14 cellular contexts compared by ENCODE assay signal in the genomic region with DNA sequence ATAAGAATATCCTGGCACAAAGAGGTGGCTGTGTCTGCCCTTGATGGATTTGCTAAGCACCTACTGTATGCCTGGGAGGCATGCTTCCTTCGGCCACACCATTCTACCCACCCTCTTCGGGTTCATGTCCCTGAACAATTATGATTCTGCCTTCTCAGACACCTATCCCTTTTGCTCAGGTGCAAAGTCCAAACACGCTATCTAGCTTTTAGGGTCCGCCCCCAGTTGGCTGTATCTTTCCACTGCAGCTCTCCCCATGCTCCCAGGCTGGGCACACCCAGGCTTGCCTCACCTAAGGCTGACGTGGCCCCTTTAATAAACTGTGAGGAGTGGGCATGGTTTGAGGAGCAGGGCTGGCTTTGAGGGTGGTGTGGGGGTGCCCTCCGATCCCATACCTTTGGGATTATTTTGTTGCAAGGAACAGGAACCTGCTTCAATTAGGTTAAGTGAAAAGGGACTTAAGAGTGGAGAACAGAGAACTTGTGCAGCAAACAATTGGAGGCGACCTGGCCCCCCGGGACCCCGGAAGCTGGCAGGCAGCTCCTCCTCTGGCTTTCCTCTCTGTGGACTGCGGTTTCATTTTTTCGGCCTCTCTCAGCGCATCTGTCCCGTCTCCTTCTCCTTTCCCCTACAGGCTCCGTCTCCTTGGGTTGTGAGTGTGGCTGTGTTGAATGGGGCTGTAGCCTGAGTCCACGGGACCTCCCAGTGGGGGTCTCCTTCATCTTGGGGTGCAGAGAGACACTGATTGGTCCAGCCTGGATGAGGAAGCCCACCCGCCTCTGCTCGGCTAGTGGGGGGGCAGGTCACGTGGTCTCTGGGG. TPM values are rescaled to one million over a fixed set of nuclear protein-coding genes. Genes with fewer than 3 reads are reported as not detected.
DNase-seq lines count a peak whose midpoint lies in the region; ATAC-seq and TF ChIP-seq lines count a peak whose summit lies in the region.
"Had no signal": no experiment of that assay in that cellular context is flagged by ENCODE, and none has a peak within 500 bp of the region (broad histone marks: within the 10 kb centered on the region; RNA-seq: fewer than 3 reads in every experiment).

No MANE protein-coding gene starts in this region.

- no peak overlapping the region for H3K4ac ChIP-seq in IMR-90 (ENCODE audit: low read depth, low read length)

- H3K14ac ChIP-seq in IMR-90 (replicated peaks; ENCODE audit: low read depth, low read length): no peak overlapping the region; the same call in 1 of the 2 replicates

- BruUV-seq in IMR-90 (replicated peaks; lab: Mats Ljungman, UMichigan): no TSS peak

- H3K27ac Mint-ChIP-seq in brain: peak overlapping the region; percentile 26 to 87 (median 70)
- H3K27ac Mint-ChIP-seq in memory B cell: peak overlapping the region; percentile 41

- CTCF ChIA-PET in IMR-90 (lab: Yijun Ruan, JAX): interaction anchor here (0.6 kb wide), 1 partner anchor 90 kb away, joined by 5 read pairs; no protein-coding TSS in a partner anchor

- H3K4me3 ChIP-seq in IMR-90 (ENCODE audit: insufficient read depth, low read depth, low read length): no peak overlapping the region

- dilution Hi-C loops in IMR-90 (cut with HindIII; ENCODE audit: low sequenced_read_pairs, unreplicated experiment): no loop called here

- no peak overlapping the region for H3K9ac ChIP-seq in IMR-90 (ENCODE audit: low read depth, low read length)

- POLR2A ChIA-PET in IMR-90 (lab: Charles Lee; ENCODE audit: unreplicated experiment): no interaction called here

- peak overlapping the region; percentile 48 for H2AK9ac ChIP-seq in IMR-90 (replicated peaks; ENCODE audit: low read depth, low read length, poor library complexity)

- peak overlapping the region; percentile 48 for H2AFZ ChIP-seq in IMR-90 (replicated peaks; ENCODE audit: low read length, poor library complexity)

- H3K56ac ChIP-seq in IMR-90 (ENCODE audit: extremely low read depth, insufficient read depth, low read length): no peak overlapping the region

- in situ Hi-C loops in IMR-90 (cut with MboI; ENCODE audit: low sequenced_read_pairs): no loop called here

- peaks cover 2% of the 10 kb centered on the region for H3K27me3 Mint-ChIP-seq in brain
- H3K27me3 Mint-ChIP-seq in memory B cell: no peaks in the 10 kb centered on the region
- H3K27me3 Mint-ChIP-seq: central memory CD8-positive, alpha-beta T cell had no signal

- intact Hi-C loops in IMR-90 (cut with micrococcal nuclease): loop anchor here (5.0 kb wide), 1 partner anchor 86 kb away; no protein-coding TSS in a partner anchor

- peak overlapping the region; percentile 90 for H2AK5ac ChIP-seq in IMR-90 (ENCODE audit: low read depth, low read length)

- H3K4me1 ChIP-seq in IMR-90 (ENCODE audit: control insufficient read depth, insufficient read depth, low read length): peaks cover 28% of the 10 kb centered on the region

- no peak for DNase-seq in IMR-90
- DNase-seq in memory B cell (ENCODE audit: low spot score in 2 of 2): no peak
- no peak for DNase-seq in NK-92 (lab: John Stamatoyannopoulos, UW; ENCODE audit: unreplicated experiment)
- DNase-seq in central memory CD4-positive, alpha-beta T cell: no peak
- no peak for DNase-seq in NCI-H2196 (lab: John Stamatoyannopoulos, UW; ENCODE audit: unreplicated experiment)
- DNase-seq: activated CD8-positive, alpha-beta memory T cell treated with anti-CD3 and anti-CD28 coated beads for 24 hours; activated naive CD4-positive, alpha-beta T cell treated with anti-CD3 and anti-CD28 coated beads, Interleukin-2, amount 50 U/mL, for 16 hours; NCI-H1105 treated with DMSO at 0.1 percent for 48 hours; NCI-H446 had no signal

- no peak for ATAC-seq in IMR-90 (ENCODE audit: low read depth)
- no peak for ATAC-seq in memory B cell (ENCODE audit: low read depth)
- ATAC-seq in HG02938 (IDR thresholded peaks at IDR 0.05; ENCODE audit: unreplicated experiment): no peak

- H3K27ac ChIP-seq in IMR-90 (ENCODE audit: insufficient read depth, low read length) (no peak overlapping the region), temporal lobe (ENCODE audit: low read depth, low read length) (peak overlapping the region; percentile 3)

- H2BK20ac ChIP-seq in IMR-90 (ENCODE audit: low read depth, low read length): no peak overlapping the region

- no peak overlapping the region for H2BK5ac ChIP-seq in IMR-90 (ENCODE audit: low read depth, low read length, poor library complexity, severe bottlenecking)

- peaks cover 79% of the 10 kb centered on the region for H4K20me1 ChIP-seq in IMR-90 (ENCODE audit: insufficient read depth, low read length)

- peaks cover 0 to 9% (median 0%) of the 10 kb centered on the region in 5 experiments for H3K9me3 Mint-ChIP-seq in brain
- H3K9me3 Mint-ChIP-seq in memory B cell: no peaks in the 10 kb centered on the region
- H3K9me3 Mint-ChIP-seq: central memory CD8-positive, alpha-beta T cell had no signal

- H4K8ac ChIP-seq in IMR-90 (ENCODE audit: low read depth in 2 of 2, low read length in 2 of 2): no peak overlapping the region

- H3K9me3 ChIP-seq in IMR-90 (ENCODE audit: control insufficient read depth, insufficient read depth, low read length): no peaks in the 10 kb centered on the region
- H3K9me3 ChIP-seq: tibial nerve had no signal

- no peak overlapping the region for H3K23ac ChIP-seq in IMR-90 (ENCODE audit: low read depth, low read length)

- 0 out of 2 replicates have a peak, but pooled peaks cover 3% of the 10 kb centered on the region for H3K36me3 ChIP-seq in IMR-90 (ENCODE audit: control insufficient read depth, insufficient read depth, low read length)

- no peak overlapping the region for H3K18ac ChIP-seq in IMR-90 (ENCODE audit: low read depth, low read length)

- H2BK15ac ChIP-seq in IMR-90 (ENCODE audit: low read depth, low read length): no peak overlapping the region

- TF ChIP-seq RAD21 in IMR-90 (IDR thresholded peaks at IDR 0.05; ENCODE audit: low read length): no peak

- H3K4me1 Mint-ChIP-seq in brain: peaks cover 63% of the 10 kb centered on the region
- peaks cover 29% of the 10 kb centered on the region for H3K4me1 Mint-ChIP-seq in memory B cell

- TF ChIP-seq CTCF in IMR-90 (conservative IDR thresholded peaks at IDR 0.05; ENCODE audit: low read depth, low read length): no peak
- TF ChIP-seq CTCF in brain (conservative IDR thresholded peaks at IDR 0.05): no peak

- H3K9me1 ChIP-seq in IMR-90 (ENCODE audit: insufficient read depth, low read length): peaks cover 31% of the 10 kb centered on the region

- H2BK120ac ChIP-seq in IMR-90 (ENCODE audit: low read depth, low read length): no peak overlapping the region

- H3K4me3 Mint-ChIP-seq in brain: peak overlapping the region; percentile 34 to 87 (median 75)
- peak overlapping the region; percentile 39 for H3K4me3 Mint-ChIP-seq in memory B cell

- TF ChIP-seq POLR2A in IMR-90 (IDR thresholded peaks at IDR 0.05; ENCODE audit: low read depth, low read length): no peak

- no peak overlapping the region; the same call in 1 of the 2 replicates for H3K4me2 ChIP-seq in IMR-90 (ENCODE audit: low read depth, low read length)

- 89% methylated on average over 6 of the region's 18 CpGs; no CpG with 5 or more reads in 1 of the 2 experiments for WGBS in IMR-90 (ENCODE audit: extremely low coverage in 2 of 2, insufficient read length in 1 of 2), 2 experiments

- peaks cover 10 to 88% of the 10 kb centered on the region in 2 experiments for H3K79me1 ChIP-seq in IMR-90 (ENCODE audit: low read depth in 1 of 2, low read length in 2 of 2)

- H4K91ac ChIP-seq in IMR-90 (ENCODE audit: insufficient read depth, low read depth, low read length): no peak overlapping the region

- H3K27me3 ChIP-seq in IMR-90 (ENCODE audit: control insufficient read depth, insufficient read depth, low read length): no peaks in the 10 kb centered on the region
- H3K27me3 ChIP-seq: tibial nerve had no signal

- H4K5ac ChIP-seq in IMR-90 (ENCODE audit: low read depth, low read length): no peak overlapping the region

- H3K36me3 Mint-ChIP-seq in brain (peaks cover 38% of the 10 kb centered on the region), memory B cell (peaks cover 4% of the 10 kb centered on the region)

TF ChIP-seq in IMR-90, 13 proteins besides CTCF, POLR2A, EP300 and RAD21:
- TF ChIP-seq SMC3 (IDR thresholded peaks at IDR 0.05; ENCODE audit: low read depth, low read length) (no peak), USF2 (IDR thresholded peaks at IDR 0.05; ENCODE audit: low read depth, low read length) (0 out of 2 replicates have a peak, but pooled peaks have one; percentile 23)
- TF ChIP-seq, protein P1, sequence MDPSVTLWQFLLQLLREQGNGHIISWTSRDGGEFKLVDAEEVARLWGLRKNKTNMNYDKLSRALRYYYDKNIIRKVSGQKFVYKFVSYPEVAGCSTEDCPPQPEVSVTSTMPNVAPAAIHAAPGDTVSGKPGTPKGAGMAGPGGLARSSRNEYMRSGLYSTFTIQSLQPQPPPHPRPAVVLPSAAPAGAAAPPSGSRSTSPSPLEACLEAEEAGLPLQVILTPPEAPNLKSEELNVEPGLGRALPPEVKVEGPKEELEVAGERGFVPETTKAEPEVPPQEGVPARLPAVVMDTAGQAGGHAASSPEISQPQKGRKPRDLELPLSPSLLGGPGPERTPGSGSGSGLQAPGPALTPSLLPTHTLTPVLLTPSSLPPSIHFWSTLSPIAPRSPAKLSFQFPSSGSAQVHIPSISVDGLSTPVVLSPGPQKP (IDR thresholded peaks at IDR 0.05; ENCODE audit: borderline replicate concordance, low read depth, low read length): no peak
TF ChIP-seq in IMR-90: peak in this region for 1.

RNA-seq across cellular contexts. Expression of gene CLIP2, which starts 3.8 kb away (rescaled TPM):
- total RNA-seq in IMR-90 (2012; rRNA removed) (18.1 and 20.3 TPM in 2 replicates), temporal lobe (119 TPM)
- polyA plus RNA-seq in IMR-90 (2012; rRNA removed) (20.7 and 23.3 TPM in 2 replicates), brain (ENCODE audit: insufficient read depth, low read depth, low replicate concordance) (101 TPM)
- polyA plus RNA-seq in IMR-90 (2012; cell fraction: cytosol; rRNA removed): 14.7 and 18.2 TPM in 2 replicates
- polyA plus RNA-seq in IMR-90 (2012; cell fraction: nucleus; rRNA removed; ENCODE audit: low replicate concordance): 16.4 and 26.3 TPM in 2 replicates

RNA-seq across cellular contexts. Expression of gene RFC2, which starts 38.8 kb away (rescaled TPM):
- 33.9 and 37.8 TPM in 2 replicates for total RNA-seq in IMR-90 (2012; rRNA removed)
- polyA plus RNA-seq in IMR-90 (2012; rRNA removed): 23.2 and 25.2 TPM in 2 replicates
- polyA plus RNA-seq in IMR-90 (2012; cell fraction: cytosol; rRNA removed): 11.9 and 31.1 TPM in 2 replicates
- 4.2 and 7.5 TPM in 2 replicates for polyA plus RNA-seq in IMR-90 (2012; cell fraction: nucleus; rRNA removed; ENCODE audit: low replicate concordance)
- polyA plus RNA-seq in brain (ENCODE audit: insufficient read depth, low read depth, low replicate concordance): 83.2 TPM
- 15.7 TPM for total RNA-seq in temporal lobe
